12 cellular contexts compared by ENCODE assay signal in genomic region chr9:124840300-124840833, GRCh38. TPM values are rescaled to one million over a fixed set of nuclear protein-coding genes. Genes with fewer than 3 reads are reported as not detected.
DNase-seq lines count a peak whose midpoint lies in the region; TF ChIP-seq lines count a peak whose summit lies in the region.
"Had no signal": no experiment of that assay in that cellular context is flagged by ENCODE, and none has a peak within 500 bp of the region (broad histone marks: within the 10 kb centered on the region; RNA-seq: fewer than 3 reads in every experiment).

No MANE protein-coding gene starts in this region.

- H3K36me3 ChIP-seq in BE2C (no peaks in the 10 kb centered on the region), mesenchymal stem cell (ENCODE audit: control insufficient read depth in 1 of 2, insufficient read depth in 2 of 2, low read depth in 1 of 2, low read length in 2 of 2) (no peaks in the 10 kb centered on the region)

- H3K4ac ChIP-seq in mesenchymal stem cell (ENCODE audit: low read depth in 1 of 2, low read length in 2 of 2), result no peak overlapping the region

- no peak overlapping the region for H3K4me3 Mint-ChIP-seq in HFFc6
- no peak overlapping the region for H3K4me3 Mint-ChIP-seq in Calu3 (ENCODE audit: low read depth, unreplicated experiment)
- H3K4me3 Mint-ChIP-seq: naive thymus-derived CD4-positive, alpha-beta T cell had no signal

- H3K4me2 ChIP-seq in mesenchymal stem cell (ENCODE audit: low read length, poor library complexity, severe bottlenecking), result no peak overlapping the region

- H3K4me3 ChIP-seq in BE2C (ENCODE audit: low read depth, low read length), result no peak overlapping the region
- H3K4me3 ChIP-seq in astrocyte of the spinal cord (ENCODE audit: low read depth, low read length), result no peak overlapping the region
- H3K4me3 ChIP-seq in mesenchymal stem cell (ENCODE audit: insufficient read depth in 1 of 2, low read depth in 1 of 2, low read length in 2 of 2), result no peak overlapping the region

- H3K4me1 Mint-ChIP-seq in HFFc6 (ENCODE audit: low read depth) (peaks cover 4% of the 10 kb centered on the region), Calu3 (ENCODE audit: low read depth, unreplicated experiment) (peaks cover 10% of the 10 kb centered on the region)

- H2BK5ac ChIP-seq in mesenchymal stem cell (ENCODE audit: low read depth, low read length, poor library complexity, severe bottlenecking), result no peak overlapping the region

- H3K27ac Mint-ChIP-seq in HFFc6 (no peak overlapping the region), Calu3 (ENCODE audit: unreplicated experiment) (no peak overlapping the region)

- H2AFZ ChIP-seq in mesenchymal stem cell (ENCODE audit: low read depth, low read length), result no peak overlapping the region

- H3K27ac ChIP-seq in mesenchymal stem cell (ENCODE audit: low read length, poor library complexity, severe bottlenecking), result no peak overlapping the region

- no TSS peak for BruUV-seq in Calu3 (replicated peaks; lab: Mats Ljungman, UMichigan)

- no peak overlapping the region for H3K23ac ChIP-seq in mesenchymal stem cell (ENCODE audit: low read length in 2 of 2)

- H3K4me1 ChIP-seq in BE2C, result peaks cover 2% of the 10 kb centered on the region; the same call in 1 of the 2 replicates
- H3K4me1 ChIP-seq in mesenchymal stem cell (ENCODE audit: control insufficient read depth, insufficient read depth, low read depth, low read length), result peaks cover 12% of the 10 kb centered on the region

- H3K9me3 ChIP-seq in BE2C, result no peaks in the 10 kb centered on the region
- no peaks in the 10 kb centered on the region for H3K9me3 ChIP-seq in mesenchymal stem cell (ENCODE audit: control insufficient read depth, low read length)

- no peak overlapping the region for H3K9ac ChIP-seq in mesenchymal stem cell (ENCODE audit: low read length)

- H2BK12ac ChIP-seq in mesenchymal stem cell (ENCODE audit: low read length in 2 of 2), result peak overlapping the region in 1 of 2 experiments; percentile 15

- no peak overlapping the region for H2BK120ac ChIP-seq in mesenchymal stem cell (ENCODE audit: low read depth, low read length)

- CTCF ChIA-PET in Calu3 (lab: Charles Lee), result interaction anchor here (1.0 to 1.3 kb wide), 2 partner anchors 12 to 29 kb away, joined by 4 to 5 read pairs; no protein-coding TSS in a partner anchor

- TF ChIP-seq CTCF in BE2C (IDR thresholded peaks at IDR 0.05; ENCODE audit: low read depth, low read length), result peak; percentile 42; the same call in 1 of the 2 replicates
- peak; percentile 68 for TF ChIP-seq CTCF in HFFc6 (IDR thresholded peaks at IDR 0.05)
- TF ChIP-seq CTCF in astrocyte of the spinal cord (IDR thresholded peaks at IDR 0.05; ENCODE audit: low read depth, low read length), result peak; percentile 44
- TF ChIP-seq CTCF in Calu3 (IDR thresholded peaks at IDR 0.05; ENCODE audit: unreplicated experiment), result no peak

- no peak overlapping the region for H3K18ac ChIP-seq in mesenchymal stem cell (ENCODE audit: low read depth in 1 of 2, low read length in 2 of 2)

- intact Hi-C loops in Calu3 (cut with micrococcal nuclease; ENCODE audit: unreplicated experiment), result no loop called here

- H3K36me3 Mint-ChIP-seq in HFFc6 (ENCODE audit: low read depth) (no peaks in the 10 kb centered on the region), Calu3 (ENCODE audit: insufficient read depth, unreplicated experiment) (no peaks in the 10 kb centered on the region)
- H3K36me3 Mint-ChIP-seq: naive thymus-derived CD4-positive, alpha-beta T cell had no signal

- in situ Hi-C loops in astrocyte of the spinal cord (cut with HindIII; ENCODE audit: low sequenced_read_pairs), result no loop called here

- WGBS in mesenchymal stem cell, result 87% methylated on average over 13 of the region's 18 CpGs

- H3K9me3 Mint-ChIP-seq in HFFc6 (no peaks in the 10 kb centered on the region), Calu3 (ENCODE audit: low read depth, unreplicated experiment) (no peaks in the 10 kb centered on the region)

- H2AK5ac ChIP-seq in mesenchymal stem cell (ENCODE audit: low read length, severe bottlenecking), result peak overlapping the region; percentile 63

- peak overlapping the region in 1 of 2 experiments; percentile 18 for H3K14ac ChIP-seq in mesenchymal stem cell (ENCODE audit: low read length in 2 of 2)

- no peak overlapping the region for H2BK15ac ChIP-seq in mesenchymal stem cell (ENCODE audit: low read depth, poor library complexity, severe bottlenecking)

- H4K8ac ChIP-seq in mesenchymal stem cell (ENCODE audit: low read length), result no peak overlapping the region

- no peaks in the 10 kb centered on the region for H3K27me3 ChIP-seq in BE2C
- no peaks in the 10 kb centered on the region for H3K27me3 ChIP-seq in mesenchymal stem cell (ENCODE audit: control insufficient read depth in 1 of 2, insufficient read depth in 1 of 2, low read length in 2 of 2)

- H3K27me3 Mint-ChIP-seq in HFFc6 (ENCODE audit: insufficient read depth), result peaks cover 13% of the 10 kb centered on the region
- H3K27me3 Mint-ChIP-seq in Calu3 (ENCODE audit: unreplicated experiment), result no peaks in the 10 kb centered on the region

- H3K79me1 ChIP-seq in mesenchymal stem cell (replicated peaks; ENCODE audit: low read length, poor library complexity, severe bottlenecking), result no peaks in the 10 kb centered on the region

- DNase-seq in BE2C (no peak), HFFc6 (no peak), astrocyte of the spinal cord (ENCODE audit: low read depth, low spot score) (no peak), mesenchymal stem cell (no peak), midbrain (lab: John Stamatoyannopoulos, UW) (no peak), Calu3 (no peak), SK-N-DZ (ENCODE audit: low spot score) (no peak), kidney tubule cell (ENCODE audit: low spot score) (no peak)
- DNase-seq: DMS79 treated with DMSO at 0.1 percent for 48 hours; head of caudate nucleus; naive thymus-derived CD4-positive, alpha-beta T cell; stimulated activated CD4-positive, alpha-beta T cell treated with anti-CD3 and anti-CD28 coated beads, Interleukin-4, amount 100 ng/mL, for 24 hours had no signal

- no peak overlapping the region for H4K91ac ChIP-seq in mesenchymal stem cell (ENCODE audit: low read length)

RNA-seq across cellular contexts. Expression of gene WDR38, which starts 12.9 kb away (rescaled TPM):
- polyA plus RNA-seq in BE2C (2012; ENCODE audit: insufficient read depth, insufficient read length, low read depth), result not detected
- not detected for total RNA-seq in HFFc6 (2021; fragmentation: NEBNext Ultra II Directional; extraction: Animal tissue kit (Norgen Biotek cat#: 25700))
- not detected for polyA plus RNA-seq in mesenchymal stem cell (2013, experiment 1 of 2)
- polyA plus RNA-seq in mesenchymal stem cell (2013, experiment 2 of 2), result not detected
- total RNA-seq in Calu3 (2022), result not detected in 2 replicates
- not detected in 2 replicates for polyA plus RNA-seq in SK-N-DZ (2014; cell fraction: cytosol; rRNA removed)
- polyA plus RNA-seq in SK-N-DZ (2014; cell fraction: nucleus; rRNA removed), result not detected in 2 replicates
- total RNA-seq: naive thymus-derived CD4-positive, alpha-beta T cell had no signal
- polyA plus RNA-seq: naive thymus-derived CD4-positive, alpha-beta T cell had no signal

RNA-seq across cellular contexts. Expression of gene RPL35, which starts 21.4 kb away (rescaled TPM):
- polyA plus RNA-seq in BE2C (2012; ENCODE audit: insufficient read depth, insufficient read length, low read depth), result 2,605 TPM
- 1,000 to 10,000 TPM; 1,470 to 1,706 (median 1,550) TPM for total RNA-seq in HFFc6 (2021; fragmentation: NEBNext Ultra II Directional; extraction: Animal tissue kit (Norgen Biotek cat#: 25700))
- polyA plus RNA-seq in mesenchymal stem cell (2013, experiment 1 of 2), result 4,023 TPM
- polyA plus RNA-seq in mesenchymal stem cell (2013, experiment 2 of 2), result 3,898 TPM
- total RNA-seq in Calu3 (2022), result 718 and 736 TPM in 2 replicates
- polyA plus RNA-seq in SK-N-DZ (2014; cell fraction: cytosol; rRNA removed), result 5,206 and 6,170 TPM in 2 replicates
- polyA plus RNA-seq in SK-N-DZ (2014; cell fraction: nucleus; rRNA removed), result 3,738 and 4,275 TPM in 2 replicates

RNA-seq across cellular contexts. Expression of gene ARPC5L, which starts 21.6 kb away (rescaled TPM):
- 121 TPM for polyA plus RNA-seq in BE2C (2012; ENCODE audit: insufficient read depth, insufficient read length, low read depth)
- total RNA-seq in HFFc6 (2021; fragmentation: NEBNext Ultra II Directional; extraction: Animal tissue kit (Norgen Biotek cat#: 25700)), result 10 to 100 TPM; 39.0 to 55.9 (median 44.7) TPM
- polyA plus RNA-seq in mesenchymal stem cell (2013, experiment 1 of 2), result 42.5 TPM
- polyA plus RNA-seq in mesenchymal stem cell (2013, experiment 2 of 2), result 42.7 TPM
- 33.2 and 38.2 TPM in 2 replicates for total RNA-seq in Calu3 (2022)
- polyA plus RNA-seq in SK-N-DZ (2014; cell fraction: cytosol; rRNA removed), result 57.3 and 58.4 TPM in 2 replicates
- polyA plus RNA-seq in SK-N-DZ (2014; cell fraction: nucleus; rRNA removed), result 34.6 and 40.1 TPM in 2 replicates
